Comparison of ENCODE assay signal across 1 cellular context in the genomic region with DNA sequence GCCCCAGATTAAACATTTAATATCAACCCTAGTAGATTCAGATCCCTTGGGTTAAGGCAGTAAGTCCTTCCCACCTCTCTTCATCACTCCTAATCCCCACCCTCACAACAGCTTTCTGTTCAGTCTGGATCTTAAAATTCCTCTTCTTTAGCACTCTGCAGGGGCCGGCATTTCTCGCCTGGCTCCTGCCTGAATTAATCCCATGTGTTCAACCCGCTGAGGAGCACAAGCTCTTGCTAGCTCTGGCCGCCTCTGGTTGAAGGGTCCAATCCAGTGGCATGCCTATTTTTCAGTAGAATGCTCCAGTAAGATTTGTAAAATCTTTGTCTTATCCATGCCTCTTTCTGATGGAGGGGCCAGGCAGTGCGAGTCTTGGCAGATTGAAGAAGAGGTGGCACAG.
TF ChIP-seq lines count a peak whose summit lies in the region.

No MANE protein-coding gene starts in this region.

TF ChIP-seq in HepG2, 621 proteins besides CTCF, POLR2A, EP300 and RAD21:
- TF ChIP-seq ZNF256 (CRISPR knock-in tag; conservative IDR thresholded peaks at IDR 0.05) (no peak), KDM6A (CRISPR knock-in tag; IDR thresholded peaks at IDR 0.05; ENCODE audit: low read depth) (no peak)
